In the genomic region with DNA sequence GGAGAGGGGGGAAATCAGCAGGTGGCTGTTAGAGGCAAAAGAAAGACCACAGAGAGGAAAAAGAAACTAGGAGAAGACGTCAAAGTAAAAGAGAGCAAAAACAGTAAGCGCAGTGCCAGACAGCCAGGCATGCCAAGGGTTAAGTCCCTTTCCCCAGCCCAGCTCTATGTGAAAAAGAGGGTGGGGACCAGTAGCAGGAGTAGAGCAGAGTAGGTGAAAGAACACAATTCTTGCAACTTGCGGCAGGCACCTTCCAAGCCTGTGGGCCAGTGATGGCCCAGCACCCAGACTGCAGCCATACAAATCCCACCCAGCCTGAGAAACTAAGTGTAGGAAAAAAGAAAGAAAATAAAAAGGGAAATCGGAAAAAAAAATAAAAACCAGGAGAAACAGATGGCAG, we compare ENCODE assay signal across 1 cellular context.
TF ChIP-seq lines count a peak whose summit lies in the region.

No MANE protein-coding gene starts in this region.

TF ChIP-seq in H1, 55 proteins besides CTCF, POLR2A, EP300 and RAD21:
- 0 out of 4 replicates have a peak, but pooled peaks of 1 of the 2 experiments have one; percentile 32 for TF ChIP-seq SIN3A (conservative IDR thresholded peaks at IDR 0.05 in 1 of 2, IDR thresholded peaks at IDR 0.05 in 1 of 2; ENCODE audit: low read depth in 1 of 2, low read length in 2 of 2)
- TF ChIP-seq YY1 (IDR thresholded peaks at IDR 0.05; ENCODE audit: low read depth, low read length) = no peak
- TF ChIP-seq SP1 (IDR thresholded peaks at IDR 0.05; ENCODE audit: low read depth, low read length) = 0 out of 2 replicates have a peak, but pooled peaks have one; percentile 39
- 0 out of 2 replicates have a peak, but pooled peaks have one; percentile 17 for TF ChIP-seq TBP (IDR thresholded peaks at IDR 0.05; ENCODE audit: low read depth, low read length)
- TF ChIP-seq SIX5 (IDR thresholded peaks at IDR 0.05; ENCODE audit: low read depth, low read length) = no peak
- 0 out of 2 replicates have a peak, but pooled peaks have one; percentile 30 for TF ChIP-seq TAF1 (IDR thresholded peaks at IDR 0.05; ENCODE audit: low read depth, low read length)
TF ChIP-seq in H1: peak in this region for 4.
